In genomic region chrX:39869846-39870601, GRCh38 we compare ENCODE assay signal across 9 cellular contexts.
DNase-seq lines count a peak whose midpoint lies in the region; ATAC-seq and FAIRE-seq lines count a peak whose summit lies in the region.
"Had no signal": no experiment of that assay in that cellular context is flagged by ENCODE, and none has a peak within 500 bp of the region (broad histone marks: within the 10 kb centered on the region; RNA-seq: fewer than 3 reads in every experiment).

No MANE protein-coding gene starts in this region.

- POLR2A ChIA-PET in CD4-positive, alpha-beta memory T cell (lab: Charles Lee; ENCODE audit: partially characterized antibody) = interaction anchor here (0.6 to 3.4 kb wide), 5 partner anchors 11 to 306 kb away, joined by 3 to 20 read pairs (median 3); no protein-coding TSS in a partner anchor

- no peak overlapping the region for H4K8ac ChIP-seq in neuronal stem cell (ENCODE audit: low read depth, low read length)

- peak overlapping the region in 7 of 8 donors; percentile 55 to 76 (median 65) for H3K4me3 Mint-ChIP-seq in CD4-positive, alpha-beta memory T cell
- H3K4me3 Mint-ChIP-seq in activated T-helper 2 cell treated with anti-CD3 and anti-CD28 coated beads, Interferon-gamma antibody, Interleukin-2, Interleukin-4, amounts not matched to agents 10 μg/mL and 5 μg/mL and 100 μg/mL, durations not matched to agents 14 hours and 24 hours and 36 hours (ENCODE audit: low read depth) = no peak overlapping the region
- H3K4me3 Mint-ChIP-seq: dendritic cell treated with granulocyte-macrophage colony-stimulating factor and Interleukin-4, amounts not matched to agents 40 ng/mL and 50 ng/mL, for 4 days had no signal

- CTCF ChIA-PET in CD4-positive, alpha-beta memory T cell (lab: Charles Lee; ENCODE audit: partially characterized antibody) = no interaction called here

- no peak overlapping the region for H3K23ac ChIP-seq in neuronal stem cell (ENCODE audit: low read depth, low read length, poor library complexity)

- H3K4me1 ChIP-seq in CD4-positive, alpha-beta memory T cell (ENCODE audit: insufficient read depth, low read length) = peaks cover 26% of the 10 kb centered on the region
- H3K4me1 ChIP-seq in neuronal stem cell (ENCODE audit: control insufficient read depth in 2 of 2, insufficient read depth in 1 of 2, low read depth in 1 of 2, low read length in 2 of 2) = peaks cover 0 to 2% of the 10 kb centered on the region in 2 donors

- H3K79me1 ChIP-seq in neuronal stem cell (ENCODE audit: low read depth, low read length) = peaks cover 2% of the 10 kb centered on the region

- DNase-seq in CD4-positive, alpha-beta memory T cell = peak; percentile 67 to 88 (median 70)
- DNase-seq in RPMI8226 (peak; percentile 55), neuronal stem cell (ENCODE audit: low spot score) (no peak), ecto neural progenitor cell (ENCODE audit: low spot score) (no peak), sciatic nerve (ENCODE audit: low spot score) (no peak), frontal cortex (ENCODE audit: low spot score in 2 of 2) (no peak)
- peak; percentile 66 for DNase-seq in activated T-helper 2 cell treated with anti-CD3 and anti-CD28 coated beads, Interferon-gamma antibody, Interleukin-2, Interleukin-4, amounts not matched to agents 10 μg/mL and 5 μg/mL and 100 μg/mL, durations not matched to agents 14 hours and 24 hours and 36 hours (ENCODE audit: low spot score)

- H3K27ac ChIP-seq in CD4-positive, alpha-beta memory T cell (ENCODE audit: low read depth, low read length) = peak overlapping the region; percentile 4
- H3K27ac ChIP-seq in neuronal stem cell (replicated peaks; ENCODE audit: low read length) = no peak overlapping the region

- H2BK120ac ChIP-seq in neuronal stem cell (ENCODE audit: low read depth, low read length) = no peak overlapping the region

- peak overlapping the region; percentile 57 for H3K18ac ChIP-seq in neuronal stem cell (ENCODE audit: low read length)

- H3K4me2 ChIP-seq in neuronal stem cell (ENCODE audit: insufficient read depth, low read length, poor library complexity, severe bottlenecking) = no peak overlapping the region

- no peaks in the 10 kb centered on the region for H3K27me3 ChIP-seq in CD4-positive, alpha-beta memory T cell (ENCODE audit: insufficient read depth, low read length)
- H3K27me3 ChIP-seq in neuronal stem cell (ENCODE audit: control insufficient read depth in 3 of 3, insufficient read depth in 3 of 3, low read depth in 1 of 3, low read length in 3 of 3) = no peaks in the 10 kb centered on the region

- ATAC-seq in sciatic nerve = no peak
- ATAC-seq in HG03045 (IDR thresholded peaks at IDR 0.05; ENCODE audit: unreplicated experiment) = no peak

- peaks cover 15 to 42% (median 25%) of the 10 kb centered on the region in 4 donors for H3K4me1 Mint-ChIP-seq in CD4-positive, alpha-beta memory T cell
- H3K4me1 Mint-ChIP-seq in activated T-helper 2 cell treated with anti-CD3 and anti-CD28 coated beads, Interferon-gamma antibody, Interleukin-2, Interleukin-4, amounts not matched to agents 10 μg/mL and 5 μg/mL and 100 μg/mL, durations not matched to agents 14 hours and 24 hours and 36 hours (ENCODE audit: low read depth) = peaks cover 45% of the 10 kb centered on the region

- no peak overlapping the region for H2BK5ac ChIP-seq in neuronal stem cell (ENCODE audit: low read length)

- H2AFZ ChIP-seq in neuronal stem cell (ENCODE audit: low read length) = no peak overlapping the region

- H3K27ac Mint-ChIP-seq in CD4-positive, alpha-beta memory T cell = peak overlapping the region; percentile 51 to 91 (median 79)
- peak overlapping the region; percentile 78 for H3K27ac Mint-ChIP-seq in activated T-helper 2 cell treated with anti-CD3 and anti-CD28 coated beads, Interferon-gamma antibody, Interleukin-2, Interleukin-4, amounts not matched to agents 10 μg/mL and 5 μg/mL and 100 μg/mL, durations not matched to agents 14 hours and 24 hours and 36 hours
- H3K27ac Mint-ChIP-seq: dendritic cell treated with granulocyte-macrophage colony-stimulating factor and Interleukin-4, amounts not matched to agents 40 ng/mL and 50 ng/mL, for 4 days had no signal

- H2AK5ac ChIP-seq in neuronal stem cell (ENCODE audit: low read depth, low read length) = no peak overlapping the region

- no peak overlapping the region for H3K9ac ChIP-seq in neuronal stem cell (ENCODE audit: low read depth, low read length, poor library complexity)

- H3K9me3 ChIP-seq in CD4-positive, alpha-beta memory T cell (ENCODE audit: control insufficient read depth in 1 of 2, low read length in 2 of 2) = no peaks in the 10 kb centered on the region
- H3K9me3 ChIP-seq in neuronal stem cell (replicated peaks in 1 of 2; ENCODE audit: control insufficient read depth in 2 of 2, insufficient read depth in 1 of 2, low read depth in 1 of 2, low read length in 2 of 2) = no peaks in the 10 kb centered on the region

- H3K27me3 Mint-ChIP-seq in CD4-positive, alpha-beta memory T cell = no peaks in the 10 kb centered on the region
- no peaks in the 10 kb centered on the region for H3K27me3 Mint-ChIP-seq in activated T-helper 2 cell treated with anti-CD3 and anti-CD28 coated beads, Interferon-gamma antibody, Interleukin-2, Interleukin-4, amounts not matched to agents 10 μg/mL and 5 μg/mL and 100 μg/mL, durations not matched to agents 14 hours and 24 hours and 36 hours (ENCODE audit: low read depth)

- no peak overlapping the region for H4K91ac ChIP-seq in neuronal stem cell (ENCODE audit: low read depth, low read length, poor library complexity)

- H3K9me3 Mint-ChIP-seq in CD4-positive, alpha-beta memory T cell = no peaks in the 10 kb centered on the region
- H3K9me3 Mint-ChIP-seq in activated T-helper 2 cell treated with anti-CD3 and anti-CD28 coated beads, Interferon-gamma antibody, Interleukin-2, Interleukin-4, amounts not matched to agents 10 μg/mL and 5 μg/mL and 100 μg/mL, durations not matched to agents 14 hours and 24 hours and 36 hours = peaks cover 3% of the 10 kb centered on the region
- H3K9me3 Mint-ChIP-seq: dendritic cell treated with granulocyte-macrophage colony-stimulating factor and Interleukin-4, amounts not matched to agents 40 ng/mL and 50 ng/mL, for 4 days had no signal

- no peak overlapping the region for H2BK15ac ChIP-seq in neuronal stem cell (ENCODE audit: low read length)

- no peak overlapping the region for H2BK12ac ChIP-seq in neuronal stem cell (ENCODE audit: low read length)

- H3K36me3 Mint-ChIP-seq in CD4-positive, alpha-beta memory T cell = no peaks in the 10 kb centered on the region
- H3K36me3 Mint-ChIP-seq in activated T-helper 2 cell treated with anti-CD3 and anti-CD28 coated beads, Interferon-gamma antibody, Interleukin-2, Interleukin-4, amounts not matched to agents 10 μg/mL and 5 μg/mL and 100 μg/mL, durations not matched to agents 14 hours and 24 hours and 36 hours (ENCODE audit: low read depth) = peaks cover 11% of the 10 kb centered on the region

- FAIRE-seq in frontal cortex (lab: Jason Lieb, UNC) = no peak

- WGBS in neuronal stem cell (ENCODE audit: extremely low coverage in 2 of 2, insufficient read length in 2 of 2, insufficient replicate concordance in 1 of 2), 2 donors = no CpG with 5 or more reads among the region's 7 CpGs

- intact Hi-C loops in CD4-positive, alpha-beta memory T cell (cut with micrococcal nuclease) = loop anchor here (1.0 to 5.0 kb wide), 2 partner anchors 15 to 48 kb away; no protein-coding TSS in a partner anchor
- intact Hi-C loops in activated T-helper 2 cell treated with anti-CD3 and anti-CD28 coated beads, Interferon-gamma antibody, Interleukin-2, Interleukin-4, amounts not matched to agents 10 μg/mL and 5 μg/mL and 100 μg/mL, durations not matched to agents 14 hours and 24 hours and 36 hours (cut with micrococcal nuclease) = loop anchor here (1.0 to 5.0 kb wide), 7 partner anchors 10 to 302 kb away; partner anchors contain the start of gene BCOR
- intact Hi-C loops in sciatic nerve (cut with DNase I) = no loop called here

- no peak overlapping the region for H3K14ac ChIP-seq in neuronal stem cell (ENCODE audit: low read length)

- H3K4ac ChIP-seq in neuronal stem cell (ENCODE audit: low read length) = no peak overlapping the region

- no peaks in the 10 kb centered on the region for H3K36me3 ChIP-seq in CD4-positive, alpha-beta memory T cell (ENCODE audit: insufficient read depth, low read length)
- no peaks in the 10 kb centered on the region for H3K36me3 ChIP-seq in neuronal stem cell (replicated peaks in 1 of 2; ENCODE audit: control insufficient read depth in 2 of 2, insufficient read depth in 2 of 2, low read length in 2 of 2)

- H3K4me3 ChIP-seq in CD4-positive, alpha-beta memory T cell (ENCODE audit: low read length in 2 of 2) = no peak overlapping the region
- H3K4me3 ChIP-seq in neuronal stem cell (ENCODE audit: low read length in 2 of 2) = no peak overlapping the region

Comparison
In these comparisons a context has a peak if more than half of its experiments do, and no peak if none do; other contexts are left out.
1. DNase-seq: peak in CD4-positive, alpha-beta memory T cell (5 of 5), RPMI8226 (single experiment) and activated T-helper 2 cell treated with anti-CD3 and anti-CD28 coated beads, Interferon-gamma antibody, Interleukin-2, Interleukin-4, amounts not matched to agents 10 μg/mL and 5 μg/mL and 100 μg/mL, durations not matched to agents 14 hours and 24 hours and 36 hours (single experiment); none in neuronal stem cell (single experiment), ecto neural progenitor cell (single experiment), sciatic nerve (single experiment) and frontal cortex (0 of 2).